Comparison of ENCODE assay signal across 1 cellular context in genomic region chr2:176643711-176644110, GRCh38.
TF ChIP-seq lines count a peak whose summit lies in the region.

No MANE protein-coding gene starts in this region.

TF ChIP-seq in endothelial cell of umbilical vein, 7 proteins besides CTCF, POLR2A, EP300 and RAD21:
- TF ChIP-seq GATA2 (IDR thresholded peaks at IDR 0.05; ENCODE audit: insufficient read depth, insufficient read length, low read depth, low read length), result no peak
- no peak for TF ChIP-seq FOS (IDR thresholded peaks at IDR 0.05; ENCODE audit: borderline replicate concordance, insufficient read depth, low read length)
- TF ChIP-seq MAX (IDR thresholded peaks at IDR 0.05; ENCODE audit: insufficient read depth, insufficient read length), result no peak
- no peak for TF ChIP-seq MYC (IDR thresholded peaks at IDR 0.05; ENCODE audit: low read depth, low read length)
- no peak for TF ChIP-seq POLR2AphosphoS5 (IDR thresholded peaks at IDR 0.05; ENCODE audit: insufficient read depth, low read depth, low read length)
- no peak for TF ChIP-seq EZH2 (IDR thresholded peaks at IDR 0.05; ENCODE audit: borderline replicate concordance, low read depth, low read length, severe bottlenecking)
- no peak for TF ChIP-seq JUN (IDR thresholded peaks at IDR 0.05; ENCODE audit: borderline replicate concordance, insufficient read depth, insufficient read length, low read depth)
